12 cellular contexts compared by ENCODE assay signal in genomic region chr3:4719011-4719649, GRCh38.
DNase-seq lines count a peak whose midpoint lies in the region; ATAC-seq and TF ChIP-seq lines count a peak whose summit lies in the region.
"Had no signal": no experiment of that assay in that cellular context is flagged by ENCODE, and none has a peak within 500 bp of the region (broad histone marks: within the 10 kb centered on the region; RNA-seq: fewer than 3 reads in every experiment).

No MANE protein-coding gene starts in this region.

- CTCF ChIA-PET in Panc1 (lab: Charles Lee) = interaction anchor here (0.6 kb wide), 1 partner anchor 11 kb away, joined by 8 read pairs; no protein-coding TSS in a partner anchor

- H3K27ac ChIP-seq in Panc1 (ENCODE audit: low read length) (peak overlapping the region; percentile 75), rectal smooth muscle tissue (ENCODE audit: low read depth, low read length) (peak overlapping the region; percentile 69)
- no peak overlapping the region for H3K27ac ChIP-seq in effector memory CD4-positive, alpha-beta T cell (ENCODE audit: insufficient read depth, low read length, poor library complexity, severe bottlenecking)
- H3K27ac ChIP-seq: PC-9 had no signal

- no peak for ATAC-seq in Panc1
- ATAC-seq in stimulated activated naive CD8-positive, alpha-beta T cell treated with anti-CD3 and anti-CD28 coated beads, Interleukin-15, amount 100 ng/mL, for 72 hours = no peak
- ATAC-seq in HG03442 (IDR thresholded peaks at IDR 0.05; ENCODE audit: unreplicated experiment) = no peak

- H3K9me3 Mint-ChIP-seq in stimulated activated naive CD8-positive, alpha-beta T cell treated with anti-CD3 and anti-CD28 coated beads, Interleukin-15, amount 100 ng/mL, for 72 hours = no peaks in the 10 kb centered on the region
- H3K9me3 Mint-ChIP-seq: CD8-positive, alpha-beta memory T cell; naive B cell had no signal

- peaks cover 47% of the 10 kb centered on the region for H3K4me1 Mint-ChIP-seq in stimulated activated naive CD8-positive, alpha-beta T cell treated with anti-CD3 and anti-CD28 coated beads, Interleukin-15, amount 100 ng/mL, for 72 hours
- H3K4me1 Mint-ChIP-seq: naive B cell had no signal

- no peak for TF ChIP-seq CTCF in HFF-Myc (IDR thresholded peaks at IDR 0.05; ENCODE audit: low read depth, low read length, missing control alignments)
- no peak for TF ChIP-seq CTCF in Panc1 (IDR thresholded peaks at IDR 0.05)

- no peaks in the 10 kb centered on the region for H3K36me3 ChIP-seq in Panc1 (ENCODE audit: control insufficient read depth, insufficient read depth, low read length)
- H3K36me3 ChIP-seq in rectal smooth muscle tissue (ENCODE audit: control insufficient read depth, insufficient read depth, low read length) = no peaks in the 10 kb centered on the region
- peaks cover 7% of the 10 kb centered on the region for H3K36me3 ChIP-seq in effector memory CD4-positive, alpha-beta T cell (ENCODE audit: control insufficient read depth, insufficient read depth, low read length)

- no peaks in the 10 kb centered on the region for H3K27me3 ChIP-seq in Panc1 (ENCODE audit: control insufficient read depth, insufficient read depth, low read length)
- no peaks in the 10 kb centered on the region for H3K27me3 ChIP-seq in rectal smooth muscle tissue (ENCODE audit: control insufficient read depth, insufficient read depth, low read length)
- no peaks in the 10 kb centered on the region for H3K27me3 ChIP-seq in effector memory CD4-positive, alpha-beta T cell (replicated peaks; ENCODE audit: control insufficient read depth, insufficient read depth, low read length, poor library complexity, severe bottlenecking)

- in situ Hi-C loops in Panc1 (cut with HindIII; ENCODE audit: low pct_unique_long_range_greater_than_20kb, low sequenced_read_pairs) = no loop called here

- H3K27me3 Mint-ChIP-seq in stimulated activated naive CD8-positive, alpha-beta T cell treated with anti-CD3 and anti-CD28 coated beads, Interleukin-15, amount 100 ng/mL, for 72 hours = no peaks in the 10 kb centered on the region
- H3K27me3 Mint-ChIP-seq: CD8-positive, alpha-beta memory T cell; naive B cell had no signal

- H3K4me1 ChIP-seq in Panc1 (ENCODE audit: control insufficient read depth, insufficient read depth, low read length) = peaks cover 28% of the 10 kb centered on the region
- peaks cover 30% of the 10 kb centered on the region for H3K4me1 ChIP-seq in rectal smooth muscle tissue (ENCODE audit: control insufficient read depth, insufficient read depth, low read length)
- peaks cover 4% of the 10 kb centered on the region for H3K4me1 ChIP-seq in effector memory CD4-positive, alpha-beta T cell (ENCODE audit: control insufficient read depth, insufficient read depth, low read length, poor library complexity, severe bottlenecking)

- POLR2A ChIA-PET in Panc1 (lab: Charles Lee) = interaction anchor here (0.7 kb wide), 1 partner anchor 260 kb away, joined by 3 read pairs; the partner anchor contains the start of gene BHLHE40

- H3K4me3 ChIP-seq in HFF-Myc (replicated peaks; ENCODE audit: low read depth, low read length) (no peak overlapping the region), Panc1 (ENCODE audit: low read depth in 2 of 2, low read length in 2 of 2) (no peak overlapping the region), rectal smooth muscle tissue (ENCODE audit: low read length) (no peak overlapping the region)
- H3K4me3 ChIP-seq in effector memory CD4-positive, alpha-beta T cell (ENCODE audit: insufficient read depth, low read depth, low read length, poor library complexity, severe bottlenecking) = no peak overlapping the region
- H3K4me3 ChIP-seq: PC-9 had no signal

- intact Hi-C loops in Panc1 (cut with micrococcal nuclease; ENCODE audit: unreplicated experiment) = no loop called here

- BruUV-seq in Panc1 (replicated peaks; lab: Mats Ljungman, UMichigan) = no TSS peak

- H3K27ac Mint-ChIP-seq in stimulated activated naive CD8-positive, alpha-beta T cell treated with anti-CD3 and anti-CD28 coated beads, Interleukin-15, amount 100 ng/mL, for 72 hours = no peak overlapping the region

- no peaks in the 10 kb centered on the region for H3K9me3 ChIP-seq in Panc1 (ENCODE audit: control insufficient read depth, insufficient read depth, low read depth, low read length)
- no peaks in the 10 kb centered on the region for H3K9me3 ChIP-seq in effector memory CD4-positive, alpha-beta T cell (ENCODE audit: control insufficient read depth, low read length)

- DNase-seq in HFF-Myc (ENCODE audit: extremely low read depth, low read depth) (peak; percentile 65), Panc1 (ENCODE audit: low read depth, low spot score) (no peak), fibroblast of peridontal ligament (ENCODE audit: extremely low read depth) (peak; percentile 41), NCI-H1930 (lab: John Stamatoyannopoulos, UW) (no peak)
- no peak for DNase-seq in stimulated activated naive CD8-positive, alpha-beta T cell treated with anti-CD3 and anti-CD28 coated beads, Interleukin-15, amount 100 ng/mL, for 72 hours
- no peak for DNase-seq in effector memory CD4-positive, alpha-beta T cell
- DNase-seq: CD8-positive, alpha-beta memory T cell; naive B cell; PC-9; stimulated activated CD4-positive, alpha-beta T cell treated with anti-CD3 and anti-CD28 coated beads, Interleukin-15, amount 100 ng/mL, for 24 hours had no signal

- no peak overlapping the region for H3K4me3 Mint-ChIP-seq in stimulated activated naive CD8-positive, alpha-beta T cell treated with anti-CD3 and anti-CD28 coated beads, Interleukin-15, amount 100 ng/mL, for 72 hours
- H3K4me3 Mint-ChIP-seq: CD8-positive, alpha-beta memory T cell had no signal

- H3K9ac ChIP-seq in rectal smooth muscle tissue (ENCODE audit: low read length) = no peak overlapping the region

Comparison
In these comparisons a context has a peak if more than half of its experiments do, and no peak if none do; other contexts are left out.
1. DNase-seq: peak in HFF-Myc (single experiment) and fibroblast of peridontal ligament (single experiment); none in Panc1 (single experiment), stimulated activated naive CD8-positive, alpha-beta T cell treated with anti-CD3 and anti-CD28 coated beads, Interleukin-15, amount 100 ng/mL, for 72 hours (0 of 2), effector memory CD4-positive, alpha-beta T cell (0 of 3) and NCI-H1930 (0 of 2).